In genomic region chr2:96391828-96392200, GRCh38 we compare ENCODE assay signal across 24 cellular contexts. TPM values are rescaled to one million over a fixed set of nuclear protein-coding genes. Genes with fewer than 3 reads are reported as not detected.
DNase-seq lines count a peak whose midpoint lies in the region; ATAC-seq, FAIRE-seq and TF ChIP-seq lines count a peak whose summit lies in the region.
"Had no signal": no experiment of that assay in that cellular context is flagged by ENCODE, and none has a peak within 500 bp of the region (broad histone marks: within the 10 kb centered on the region; RNA-seq: fewer than 3 reads in every experiment).

No MANE protein-coding gene starts in this region.

- BruUV-seq in K562 (replicated peaks; lab: Mats Ljungman, UMichigan) = no TSS peak

- H3K9me3 Mint-ChIP-seq in dendritic cell treated with granulocyte-macrophage colony-stimulating factor and Interleukin-4, amounts not matched to agents 40 ng/mL and 50 ng/mL, for 4 days = peaks cover 6% of the 10 kb centered on the region
- H3K9me3 Mint-ChIP-seq in naive thymus-derived CD8-positive, alpha-beta T cell = peaks cover 0 to 2% (median 0%) of the 10 kb centered on the region in 9 donors
- H3K9me3 Mint-ChIP-seq: CD4-positive, alpha-beta memory T cell had no signal

- no peak overlapping the region for H3K4me3 Mint-ChIP-seq in dendritic cell treated with granulocyte-macrophage colony-stimulating factor and Interleukin-4, amounts not matched to agents 40 ng/mL and 50 ng/mL, for 4 days
- H3K4me3 Mint-ChIP-seq in naive thymus-derived CD8-positive, alpha-beta T cell = no peak overlapping the region

- H3K36me3 ChIP-seq in Karpas-422 (ENCODE audit: insufficient read depth, low read length) = no peaks in the 10 kb centered on the region
- no peaks in the 10 kb centered on the region for H3K36me3 ChIP-seq in K562 (ENCODE audit: control insufficient read depth, insufficient read depth, low read length)

- H3K27ac Mint-ChIP-seq in dendritic cell treated with granulocyte-macrophage colony-stimulating factor and Interleukin-4, amounts not matched to agents 40 ng/mL and 50 ng/mL, for 4 days = peak overlapping the region; percentile 52
- H3K27ac Mint-ChIP-seq in naive thymus-derived CD8-positive, alpha-beta T cell = peak overlapping the region in 3 of 10 donors; percentile 4 to 76 (median 54)

- WGBS in K562 (ENCODE audit: insufficient coverage, low coverage, missing lambda C conversion rate) = 14% methylated on average over 3 of the region's 3 CpGs

- H3K36me3 Mint-ChIP-seq in dendritic cell treated with granulocyte-macrophage colony-stimulating factor and Interleukin-4, amounts not matched to agents 40 ng/mL and 50 ng/mL, for 4 days (ENCODE audit: low read depth) = no peaks in the 10 kb centered on the region
- H3K36me3 Mint-ChIP-seq in naive thymus-derived CD8-positive, alpha-beta T cell = no peaks in the 10 kb centered on the region
- H3K36me3 Mint-ChIP-seq: CD4-positive, alpha-beta memory T cell had no signal

- H3K79me2 ChIP-seq in Karpas-422 (ENCODE audit: low read length) (no peaks in the 10 kb centered on the region), K562 (ENCODE audit: control insufficient read depth, insufficient read depth, low read length) (no peaks in the 10 kb centered on the region)

- TF ChIP-seq EP300 in K562 (IDR thresholded peaks at IDR 0.05; ENCODE audit: low read length) = no peak

- no peaks in the 10 kb centered on the region for H3K27me3 Mint-ChIP-seq in dendritic cell treated with granulocyte-macrophage colony-stimulating factor and Interleukin-4, amounts not matched to agents 40 ng/mL and 50 ng/mL, for 4 days
- peaks cover 0 to 4% (median 0%) of the 10 kb centered on the region in 5 donors for H3K27me3 Mint-ChIP-seq in naive thymus-derived CD8-positive, alpha-beta T cell

- no peaks in the 10 kb centered on the region for H3K9me2 ChIP-seq in Karpas-422 (replicated peaks; ENCODE audit: insufficient read depth, low read length)

- in situ Hi-C loops in K562 (cut with MboI) = no loop called here

- H3K27me3 ChIP-seq in Karpas-422 (ENCODE audit: low read length) (no peaks in the 10 kb centered on the region), K562 (ENCODE audit: control insufficient read depth in 2 of 2, insufficient read depth in 2 of 2, low read length in 2 of 2) (peaks cover 24 to 40% of the 10 kb centered on the region in 2 experiments)

- no peak for FAIRE-seq in K562 (lab: Jason Lieb, UNC)
- FAIRE-seq: A549, GM12891, GM18507, H1 had no signal

- no peaks in the 10 kb centered on the region for H4K20me1 ChIP-seq in Karpas-422 (ENCODE audit: insufficient read depth, low read depth, low read length)
- no peaks in the 10 kb centered on the region for H4K20me1 ChIP-seq in K562 (replicated peaks; ENCODE audit: control insufficient read depth, insufficient read depth, low read length)

- no peaks in the 10 kb centered on the region for H3K9me1 ChIP-seq in K562 (ENCODE audit: control insufficient read depth, insufficient read depth, low read length)

- peak; percentile 31 for DNase-seq in Karpas-422
- no peak for DNase-seq in K562 (ENCODE audit: extremely low read depth in 1 of 4, low spot score in 3 of 4)
- peak; percentile 4 for DNase-seq in posterior vena cava (ENCODE audit: low spot score)
- no peak for DNase-seq in NCI-H2081 (lab: John Stamatoyannopoulos, UW)
- no peak for DNase-seq in naive thymus-derived CD8-positive, alpha-beta T cell
- DNase-seq in GM19238 (ENCODE audit: insufficient read length, low spot score) = no peak
- DNase-seq: 8988T; ACHN; AML-193; C1 segment of cervical spinal cord; Calu3; CD4-positive, alpha-beta memory T cell; COR-L47; DMS79 treated with DMSO at 0.1 percent for 48 hours; GF-D8; GM23248; H7; HCEC 1CT had no signal

- no peak for TF ChIP-seq CTCF in K562 (IDR thresholded peaks at IDR 0.05 in 2 of 3, conservative IDR thresholded peaks at IDR 0.05 in 1 of 3; ENCODE audit: insufficient read depth in 2 of 3, low read depth in 1 of 3, low read length in 3 of 3)

- TF ChIP-seq RAD21 in K562 (CRISPR knock-in tag; conservative IDR thresholded peaks at IDR 0.05 in 1 of 2, IDR thresholded peaks at IDR 0.05 in 1 of 2) = no peak

- H3K4me1 Mint-ChIP-seq in dendritic cell treated with granulocyte-macrophage colony-stimulating factor and Interleukin-4, amounts not matched to agents 40 ng/mL and 50 ng/mL, for 4 days (ENCODE audit: low read depth) = peaks cover 37% of the 10 kb centered on the region
- H3K4me1 Mint-ChIP-seq in naive thymus-derived CD8-positive, alpha-beta T cell = peaks cover 16 to 18% (median 17%) of the 10 kb centered on the region in 4 donors

- H3K4me2 ChIP-seq in Karpas-422 (ENCODE audit: low read depth, low read length, poor library complexity, severe bottlenecking) (no peak overlapping the region), K562 (ENCODE audit: insufficient read depth, low read length) (no peak overlapping the region)
- H3K4me2 ChIP-seq: A549 had no signal

- ATAC-seq in K562 (peak; percentile 25; the same call in 1 of the 3 replicates), GM21786 (IDR thresholded peaks at IDR 0.05; ENCODE audit: unreplicated experiment) (no peak)
- no peak for ATAC-seq in naive thymus-derived CD8-positive, alpha-beta T cell
- ATAC-seq: A549 had no signal

- no peak overlapping the region for H3K4me3 ChIP-seq in Karpas-422 (ENCODE audit: low read length)
- H3K4me3 ChIP-seq in K562 = no peak overlapping the region
- H3K4me3 ChIP-seq: A549, GM23248 had no signal

- H3K9me3 ChIP-seq in Karpas-422 (ENCODE audit: low read length) (no peaks in the 10 kb centered on the region), K562 (replicated peaks; ENCODE audit: control insufficient read depth, insufficient read depth, low read depth, low read length) (0 out of 2 replicates have a peak, but pooled peaks cover 3% of the 10 kb centered on the region)
- H3K9me3 ChIP-seq: A549 had no signal

- no peak overlapping the region for H3K27ac ChIP-seq in Karpas-422 (ENCODE audit: low read length)
- H3K27ac ChIP-seq in K562 (ENCODE audit: extremely low read depth, low read depth, low read length) = no peak overlapping the region
- H3K27ac ChIP-seq: A549, GM23248 had no signal

- CTCF ChIA-PET in K562 (lab: Yijun Ruan, JAX; ENCODE audit: low intra/inter-chr PET ratio) = no interaction called here

- intact Hi-C loops in K562 (cut with micrococcal nuclease) (no loop called here), posterior vena cava (cut with DNase I) (no loop called here)
- intact Hi-C loops in dendritic cell treated with granulocyte-macrophage colony-stimulating factor and Interleukin-4, amounts not matched to agents 40 ng/mL and 50 ng/mL, for 4 days (cut with micrococcal nuclease) = loop anchor here (10.0 kb wide), 1 partner anchor 57 kb away; the partner anchor contains the start of gene NCAPH

- H2AFZ ChIP-seq in Karpas-422 (ENCODE audit: low read length) (no peak overlapping the region), K562 (ENCODE audit: low read depth, low read length) (no peak overlapping the region)
- H2AFZ ChIP-seq: GM23248 had no signal

- TF ChIP-seq POLR2A in K562 (conservative IDR thresholded peaks at IDR 0.05) = no peak

- H3K9ac ChIP-seq in Karpas-422 (ENCODE audit: low read length) = no peak overlapping the region
- H3K9ac ChIP-seq in K562 (ENCODE audit: insufficient read depth in 1 of 2, low read depth in 2 of 2, low read length in 2 of 2) = no peak overlapping the region
- H3K9ac ChIP-seq: GM23248 had no signal

- H3K4me1 ChIP-seq in Karpas-422 (ENCODE audit: low read length) (no peaks in the 10 kb centered on the region), K562 (replicated peaks in 1 of 2; ENCODE audit: control insufficient read depth in 2 of 2, insufficient read depth in 2 of 2, low read length in 2 of 2) (peaks cover 0 to 7% of the 10 kb centered on the region in 2 experiments; a peak in 1 of 5 replicates)
- H3K4me1 ChIP-seq: A549 had no signal

- POLR2A ChIA-PET in K562 (lab: Yijun Ruan, JAX) = no interaction called here
- POLR2A ChIA-PET in naive thymus-derived CD8-positive, alpha-beta T cell (lab: Charles Lee) = interaction anchor here (0.7 to 1.5 kb wide), 3 partner anchors 13 to 173 kb away, joined by 3 to 4 read pairs (median 4); no protein-coding TSS in a partner anchor

TF ChIP-seq in K562, 482 proteins besides CTCF, POLR2A, EP300 and RAD21:
- no peak for TF ChIP-seq POLR2G (IDR thresholded peaks at IDR 0.05; ENCODE audit: low read depth, low read length)
- peak; percentile 59; the same call in 1 of the 2 replicates for TF ChIP-seq NFE2 (IDR thresholded peaks at IDR 0.05; ENCODE audit: low read depth)
- TF ChIP-seq YBX1 (IDR thresholded peaks at IDR 0.05) = no peak
- TF ChIP-seq, protein P1, sequence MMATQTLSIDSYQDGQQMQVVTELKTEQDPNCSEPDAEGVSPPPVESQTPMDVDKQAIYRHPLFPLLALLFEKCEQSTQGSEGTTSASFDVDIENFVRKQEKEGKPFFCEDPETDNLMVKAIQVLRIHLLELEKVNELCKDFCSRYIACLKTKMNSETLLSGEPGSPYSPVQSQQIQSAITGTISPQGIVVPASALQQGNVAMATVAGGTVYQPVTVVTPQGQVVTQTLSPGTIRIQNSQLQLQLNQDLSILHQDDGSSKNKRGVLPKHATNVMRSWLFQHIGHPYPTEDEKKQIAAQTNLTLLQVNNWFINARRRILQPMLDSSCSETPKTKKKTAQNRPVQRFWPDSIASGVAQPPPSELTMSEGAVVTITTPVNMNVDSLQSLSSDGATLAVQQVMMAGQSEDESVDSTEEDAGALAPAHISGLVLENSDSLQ (IDR thresholded peaks at IDR 0.05) = peak; percentile 78

RNA-seq across cellular contexts. Expression of gene NCAPH, which starts 56.2 kb away (rescaled TPM):
- 23.1 and 24.2 TPM in 2 replicates for total RNA-seq in Karpas-422 (2014; rRNA removed; shearing (Covaris generic); ENCODE audit: low replicate concordance)
- total RNA-seq in K562 (2011; cell fraction: chromatin; rRNA removed; ENCODE audit: low replicate concordance) = 45.7 and 47.1 TPM in 2 replicates
- total RNA-seq in K562 (2011; cell fraction: nucleolus; rRNA removed) = 25.8 and 26.7 TPM in 2 replicates
- 27.6 and 34.5 TPM in 2 replicates for total RNA-seq in K562 (2011; cell fraction: nucleoplasm; rRNA removed)
- total RNA-seq in K562 (2014; rRNA removed) (63.7 and 74.2 TPM in 2 replicates), K562 (2014; rRNA removed; fragmentation: Illumina TruSeq; extraction: Trizol) (52.7 and 54.8 TPM in 2 replicates), K562 (2015; rRNA removed; fragmentation: Illumina TruSeq; extraction: Trizol) (58.2 and 61.0 TPM in 2 replicates), K562 (2021) (64.4 and 65.1 TPM in 2 replicates), posterior vena cava (under 1 TPM; 0.51 to 1.00 TPM)
- polyA plus RNA-seq in K562 (2011; rRNA removed) (68.0 and 76.0 TPM in 2 replicates), K562 (2014; fragmentation: Illumina TruSeq; extraction: Trizol) (94.5 and 109 TPM in 2 replicates), K562 (2014; fragmentation: Nextera tagmentation; extraction: Ambion mirVana) (10 to 100 TPM; 52.4 to 73.8 TPM), K562 (2014; rRNA removed) (67.4 and 73.5 TPM in 2 replicates)
- 56.1 and 60.9 TPM in 2 replicates for polyA plus RNA-seq in K562 (2011; cell fraction: cytosol; rRNA removed)
- polyA plus RNA-seq in K562 (2011; cell fraction: nucleus; rRNA removed) = 62.2 and 63.3 TPM in 2 replicates
- polyA plus RNA-seq in K562 (2012) = 45.6 and 48.3 TPM in 2 replicates
- polyA minus RNA-seq in K562 (2011; rRNA and poly(A)+ RNA removed) = 64.5 and 73.1 TPM in 2 replicates
- polyA minus RNA-seq in K562 (2011; cell fraction: cytosol; rRNA and poly(A)+ RNA removed) = 36.7 and 42.9 TPM in 2 replicates
- 19.0 and 30.5 TPM in 2 replicates for polyA minus RNA-seq in K562 (2011; cell fraction: nucleus; rRNA and poly(A)+ RNA removed)
- under 1 TPM; 0.26 to 0.77 TPM for total RNA-seq in naive thymus-derived CD8-positive, alpha-beta T cell
- under 1 TPM in 2 of 3 donors, not detected in 1; 0.52 to 0.86 TPM for polyA plus RNA-seq in naive thymus-derived CD8-positive, alpha-beta T cell

Comparison
In these comparisons a context has a peak if more than half of its experiments do, and no peak if none do; other contexts are left out.
1. DNase-seq: peak in Karpas-422 (single experiment) and posterior vena cava (single experiment); none in K562 (0 of 4), NCI-H2081 (0 of 2), naive thymus-derived CD8-positive, alpha-beta T cell (0 of 10) and GM19238 (single experiment).
2. RNA of gene NCAPH, which starts 56.2 kb away (total RNA-seq): 25.8 to 74.2 TPM in K562 and 23.1 to 24.2 TPM in Karpas-422; 0.51 to 1.00 TPM in posterior vena cava and 0.26 to 0.77 TPM in naive thymus-derived CD8-positive, alpha-beta T cell; every median in the first group is over 10 times any median in the second.